In genomic region chr13:80547885-80548284, GRCh38 we compare ENCODE assay signal across 28 cellular contexts.
DNase-seq lines count a peak whose midpoint lies in the region; ATAC-seq, FAIRE-seq and TF ChIP-seq lines count a peak whose summit lies in the region.
"Had no signal": no experiment of that assay in that cellular context is flagged by ENCODE, and none has a peak within 500 bp of the region (broad histone marks: within the 10 kb centered on the region; RNA-seq: fewer than 3 reads in every experiment).

No MANE protein-coding gene starts in this region.

- no peak for TF ChIP-seq RAD21 in GM12878 (IDR thresholded peaks at IDR 0.05; ENCODE audit: insufficient read depth, low read depth, low read length)

- no peak overlapping the region for H3K9ac ChIP-seq in GM12878 (ENCODE audit: control insufficient read depth, insufficient read depth, low read length)

- TF ChIP-seq CTCF in GM12878 (IDR thresholded peaks at IDR 0.05 in 2 of 3, conservative IDR thresholded peaks at IDR 0.05 in 1 of 3; ENCODE audit: control insufficient read depth in 2 of 3, extremely low read depth in 1 of 3, insufficient read depth in 1 of 3, low read depth in 3 of 3, low read length in 3 of 3) (no peak), fibroblast of mammary gland (conservative IDR thresholded peaks at IDR 0.05; ENCODE audit: control insufficient read depth, insufficient read depth, low read depth, low read length) (no peak), gastrocnemius medialis (IDR thresholded peaks at IDR 0.05 in 4 of 5, conservative IDR thresholded peaks at IDR 0.05 in 1 of 5) (no peak)

- H3K9me3 ChIP-seq in GM12878 (replicated peaks; ENCODE audit: control insufficient read depth, insufficient read depth, low read length) (no peaks in the 10 kb centered on the region), gastrocnemius medialis (no peaks in the 10 kb centered on the region)
- H3K9me3 ChIP-seq: mucosa of descending colon, prostate gland, thyroid gland had no signal

- RAD21 ChIA-PET in GM12878 (lab: Charles Lee; ENCODE audit: unreplicated experiment) = interaction anchor here (0.6 to 1.9 kb wide), 7 partner anchors 14 to 199 kb away, joined by 3 to 8 read pairs (median 5); no protein-coding TSS in a partner anchor

- TF ChIP-seq EP300 in GM12878 (IDR thresholded peaks at IDR 0.05; ENCODE audit: borderline replicate concordance in 1 of 2, control insufficient read depth in 1 of 2, low read depth in 2 of 2, low read length in 2 of 2) = no peak

- no peak overlapping the region for H2AFZ ChIP-seq in GM12878 (ENCODE audit: control insufficient read depth, low read depth, low read length)

- intact Hi-C loops in GM12878 (cut with micrococcal nuclease; ENCODE audit: unreplicated experiment) = no loop called here
- intact Hi-C loops in gastrocnemius medialis (cut with DNase I; ENCODE audit: low total_unique reads) = no loop called here

- WGBS in GM12878 (ENCODE audit: insufficient coverage, insufficient replicate concordance, low lambda C conversion rate, missing lambda C conversion rate) = 64% methylated on average over 3 of the region's 3 CpGs

- FAIRE-seq in GM12878 (lab: Jason Lieb, UNC) = no peak

- SMC1A ChIA-PET in GM12878 (lab: Charles Lee; ENCODE audit: uncharacterized antibody, unreplicated experiment) = interaction anchor here (0.7 to 7.6 kb wide), 16 partner anchors 14 to 204 kb away, joined by 3 to 68 read pairs (median 4); no protein-coding TSS in a partner anchor

- CTCF ChIA-PET in GM12878 (lab: Yijun Ruan, JAX) = interaction anchor here (0.8 to 1.1 kb wide), 4 partner anchors 12 to 376 kb away, joined by 3 to 4 read pairs (median 4); no protein-coding TSS in a partner anchor

- H3K27me3 ChIP-seq in GM12878 (replicated peaks in 1 of 2; ENCODE audit: control insufficient read depth in 2 of 2, insufficient read depth in 2 of 2, low read length in 1 of 2) = no peaks in the 10 kb centered on the region
- H3K27me3 ChIP-seq in gastrocnemius medialis = no peaks in the 10 kb centered on the region
- H3K27me3 ChIP-seq: adrenal gland, cardiac muscle cell, thyroid gland had no signal

- peak; percentile 32 for ATAC-seq in GM12878
- no peak for ATAC-seq in gastrocnemius medialis
- no peak for ATAC-seq in HG03432 (IDR thresholded peaks at IDR 0.05; ENCODE audit: unreplicated experiment)
- ATAC-seq in GM18511 (IDR thresholded peaks at IDR 0.05; ENCODE audit: unreplicated experiment) = no peak
- ATAC-seq: activated CD4-positive, CD25-positive, alpha-beta regulatory T cell treated with anti-CD3 and anti-CD28 coated beads, Interleukin-2, amount 50 U/mL, for 24 hours; activated CD8-positive, alpha-beta T cell treated with anti-CD3 and anti-CD28 coated beads for 36 hours; left colon; mucosa of descending colon had no signal

- BruUV-seq in GM12878 (replicated peaks; lab: Mats Ljungman, UMichigan) = no TSS peak

- H3K36me3 ChIP-seq in GM12878 (ENCODE audit: control insufficient read depth in 2 of 2, insufficient read depth in 2 of 2, low read length in 1 of 2) (no peaks in the 10 kb centered on the region), gastrocnemius medialis (no peaks in the 10 kb centered on the region)
- H3K36me3 ChIP-seq: adrenal gland, cardiac muscle cell, prostate gland, thyroid gland had no signal

- H3K27ac ChIP-seq in GM12878 (ENCODE audit: control insufficient read depth, insufficient read depth) = no peak overlapping the region
- peak overlapping the region in 3 of 4 donors; percentile 18 to 48 (median 26) for H3K27ac ChIP-seq in gastrocnemius medialis
- H3K27ac ChIP-seq: adrenal gland, cardiac muscle cell, epithelial cell of prostate, prostate gland, thyroid gland had no signal

- no peak overlapping the region for H3K4me2 ChIP-seq in GM12878 (ENCODE audit: control insufficient read depth, insufficient read depth)
- H3K4me2 ChIP-seq: smooth muscle cell had no signal

- no peaks in the 10 kb centered on the region for H3K79me2 ChIP-seq in GM12878 (ENCODE audit: control insufficient read depth, insufficient read depth, low read length)

- no peak overlapping the region for H3K4me3 ChIP-seq in GM12878
- no peak overlapping the region for H3K4me3 ChIP-seq in fibroblast of mammary gland (ENCODE audit: control insufficient read depth, low read depth, low read length)
- H3K4me3 ChIP-seq in gastrocnemius medialis = no peak overlapping the region
- H3K4me3 ChIP-seq: adrenal gland, cardiac muscle cell, mucosa of descending colon, prostate gland, smooth muscle cell, thyroid gland had no signal

- no peaks in the 10 kb centered on the region for H4K20me1 ChIP-seq in GM12878 (ENCODE audit: control insufficient read depth, insufficient read depth)

- TF ChIP-seq POLR2A in GM12878 (IDR thresholded peaks at IDR 0.05; ENCODE audit: low read depth, low read length) = no peak
- TF ChIP-seq POLR2A in gastrocnemius medialis (IDR thresholded peaks at IDR 0.05) = no peak

- DNase-seq in GM12878 (ENCODE audit: low read depth, low spot score) (no peak), fibroblast of mammary gland (ENCODE audit: low read depth) (peak; percentile 35), iris pigment epithelial cell (ENCODE audit: low read depth) (peak; percentile 63), gastrocnemius medialis (no peak), DMS79 (lab: John Stamatoyannopoulos, UW) (no peak), NCI-H2196 treated with DMSO at 0.1 percent for 48 hours (lab: John Stamatoyannopoulos, UW; ENCODE audit: unreplicated experiment) (no peak)
- DNase-seq: activated CD8-positive, alpha-beta T cell treated with anti-CD3 and anti-CD28 coated beads for 36 hours; activated T-cell treated with anti-CD3 and anti-CD28 coated beads for 4 hours; adrenal gland; CD4-positive, alpha-beta T cell; DMS153; left colon; mucosa of descending colon; NCI-H1092 treated with DMSO at 0.1 percent for 48 hours; NCI-H2081 treated with DMSO at 0.1 percent for 48 hours; NCI-H446 treated with DMSO at 0.1 percent for 48 hours; SHP77; stimulated activated CD4-positive, alpha-beta T cell treated with anti-CD3 and anti-CD28 coated beads, Interleukin-4, amount 100 ng/mL, for 24 hours; stimulated activated naive CD4-positive, alpha-beta T cell treated with Interleukin-2 at 50 U/mL for 16 hours; SW 1271; thyroid gland had no signal

- POLR2A ChIA-PET in GM12878 (lab: Charles Lee) = interaction anchor here (0.6 to 1.4 kb wide), 4 partner anchors 9 to 101 kb away, joined by 3 to 4 read pairs (median 3); no protein-coding TSS in a partner anchor

- in situ Hi-C loops in GM12878 (cut with MboI) (no loop called here), gastrocnemius medialis (cut with MboI; ENCODE audit: low sequenced_read_pairs in 4 of 4) (no loop called here)

- H3K4me1 ChIP-seq in GM12878 (ENCODE audit: control insufficient read depth, insufficient read depth, low read length) (no peaks in the 10 kb centered on the region), gastrocnemius medialis (peaks cover 3 to 6% of the 10 kb centered on the region in 2 donors)
- H3K4me1 ChIP-seq: prostate gland, thyroid gland had no signal

TF ChIP-seq in GM12878, 131 proteins besides CTCF, POLR2A, EP300 and RAD21 (continues in another document):
- TF ChIP-seq USF2 (IDR thresholded peaks at IDR 0.05; ENCODE audit: borderline replicate concordance, low read depth, low read length) (no peak), MYB (IDR thresholded peaks at IDR 0.05; ENCODE audit: borderline replicate concordance, low read depth, low read length) (no peak), CBX5 (IDR thresholded peaks at IDR 0.05; ENCODE audit: low read depth) (no peak), IKZF2 (IDR thresholded peaks at IDR 0.05) (no peak), ATF7 (IDR thresholded peaks at IDR 0.05; ENCODE audit: low read depth) (no peak), CREB1 (IDR thresholded peaks at IDR 0.05; ENCODE audit: low read depth) (no peak), DPF2 (IDR thresholded peaks at IDR 0.05) (no peak), PML (IDR thresholded peaks at IDR 0.05; ENCODE audit: low read length) (no peak), E4F1 (IDR thresholded peaks at IDR 0.05; ENCODE audit: borderline replicate concordance, partially characterized antibody) (no peak), MLLT1 (IDR thresholded peaks at IDR 0.05) (no peak)

Comparison
In these comparisons a context has a peak if more than half of its experiments do, and no peak if none do; other contexts are left out.
1. DNase-seq: peak in fibroblast of mammary gland (single experiment) and iris pigment epithelial cell (single experiment); none in GM12878 (single experiment), gastrocnemius medialis (0 of 2), DMS79 (single experiment) and NCI-H2196 treated with DMSO at 0.1 percent for 48 hours (single experiment).